ENCODE assay signal across 8 cellular contexts in genomic region chr19:13051581-13052165, GRCh38. TPM values are rescaled to one million over a fixed set of nuclear protein-coding genes. Genes with fewer than 3 reads are reported as not detected.
DNase-seq lines count a peak whose midpoint lies in the region; ATAC-seq, FAIRE-seq and TF ChIP-seq lines count a peak whose summit lies in the region.

No MANE protein-coding gene starts in this region.

- DNase-seq in CD14-positive monocyte (ENCODE audit: low spot score) (no peak), SK-N-MC (ENCODE audit: low read depth, low spot score) (no peak), esophagus muscularis mucosa (ENCODE audit: extremely low spot score) (no peak), pancreas (peak in 5 of 6 donors; percentile 59 to 85 (median 63)), NCI-H446 treated with DMSO at 0.1 percent for 48 hours (lab: John Stamatoyannopoulos, UW) (no peak)

- H3K36me3 ChIP-seq in HUES64 (ENCODE audit: insufficient read depth, low read length) (no peaks in the 10 kb centered on the region), SK-N-MC (ENCODE audit: insufficient read depth, low read length) (no peaks in the 10 kb centered on the region; the same call in 1 of the 2 replicates), esophagus muscularis mucosa (no peaks in the 10 kb centered on the region), pancreas (no peaks in the 10 kb centered on the region)

- TF ChIP-seq CTCF in CD14-positive monocyte (IDR thresholded peaks at IDR 0.05) (no peak), esophagus muscularis mucosa (IDR thresholded peaks at IDR 0.05) (no peak), pancreas (IDR thresholded peaks at IDR 0.05) (no peak)

- under 1% methylated on average over 23 of the region's 23 CpGs for WGBS in HUES64
- WGBS in esophagus muscularis mucosa, result 4% methylated on average over 22 of the region's 23 CpGs
- WGBS in pancreas, 2 donors, result 2% methylated on average over 23 of the region's 23 CpGs

- H3K9me3 ChIP-seq in HUES64 (ENCODE audit: insufficient read depth, low read depth, low read length) (no peaks in the 10 kb centered on the region), SK-N-MC (ENCODE audit: low read depth, low read length) (no peaks in the 10 kb centered on the region), esophagus muscularis mucosa (no peaks in the 10 kb centered on the region), pancreas (no peaks in the 10 kb centered on the region)

- no peak for FAIRE-seq in pancreas (lab: Jason Lieb, UNC)

- peaks cover 36% of the 10 kb centered on the region for H3K4me1 ChIP-seq in HUES64 (ENCODE audit: insufficient read depth, low read length)
- peaks cover 81 to 98% (median 90%) of the 10 kb centered on the region in 4 donors for H3K4me1 ChIP-seq in esophagus muscularis mucosa
- H3K4me1 ChIP-seq in pancreas, result peaks cover 12 to 40% (median 28%) of the 10 kb centered on the region in 3 donors

- TF ChIP-seq POLR2A in esophagus muscularis mucosa (IDR thresholded peaks at IDR 0.05; ENCODE audit: low read depth), result no peak

- peaks cover 99% of the 10 kb centered on the region for H3K27me3 ChIP-seq in HUES64 (ENCODE audit: insufficient read depth, low read length)
- no peaks in the 10 kb centered on the region for H3K27me3 ChIP-seq in esophagus muscularis mucosa
- no peaks in the 10 kb centered on the region for H3K27me3 ChIP-seq in pancreas

- no peak for TF ChIP-seq EP300 in esophagus muscularis mucosa (IDR thresholded peaks at IDR 0.05)

- intact Hi-C loops in CD14-positive monocyte (cut with micrococcal nuclease), result no loop called here
- intact Hi-C loops in esophagus muscularis mucosa (cut with DNase I), result no loop called here
- intact Hi-C loops in pancreas (cut with DNase I), result no loop called here

- peak overlapping the region; percentile 35 to 79 for H3K4me3 Mint-ChIP-seq in CD14-positive monocyte

- peak; percentile 57 to 81 (median 78) for ATAC-seq in pancreas
- ATAC-seq in GM21825 (IDR thresholded peaks at IDR 0.05; ENCODE audit: unreplicated experiment), result no peak
- ATAC-seq in GM18870 (IDR thresholded peaks at IDR 0.05; ENCODE audit: unreplicated experiment), result no peak

- H3K27me3 Mint-ChIP-seq in CD14-positive monocyte (ENCODE audit: low read depth in 3 of 3), result peaks cover 16 to 32% (median 18%) of the 10 kb centered on the region in 3 donors

- peaks cover 15% of the 10 kb centered on the region for H3K4me1 Mint-ChIP-seq in CD14-positive monocyte

- H3K27ac Mint-ChIP-seq in CD14-positive monocyte, result no peak overlapping the region

- peaks cover 0 to 4% (median 0%) of the 10 kb centered on the region in 7 donors for H3K9me3 Mint-ChIP-seq in CD14-positive monocyte

- H3K27ac ChIP-seq in HUES64 (ENCODE audit: low read depth, low read length) (no peak overlapping the region), SK-N-MC (peak overlapping the region; percentile 49; the same call in 1 of the 2 replicates), esophagus muscularis mucosa (replicated peaks in 1 of 4) (peak overlapping the region; percentile 97 to 98 (median 98)), pancreas (peak overlapping the region in 3 of 4 donors; percentile 38 to 90 (median 86))

- H3K36me3 Mint-ChIP-seq in CD14-positive monocyte, result no peaks in the 10 kb centered on the region

- peak overlapping the region; percentile 15 for H3K4me3 ChIP-seq in HUES64 (ENCODE audit: low read length)
- peak overlapping the region; percentile 77 for H3K4me3 ChIP-seq in SK-N-MC
- peak overlapping the region; percentile 29 to 33 (median 32) for H3K4me3 ChIP-seq in esophagus muscularis mucosa
- H3K4me3 ChIP-seq in pancreas, result peak overlapping the region in 2 of 4 donors; percentile 0 to 22

- H3K9ac ChIP-seq in HUES64 (ENCODE audit: low read depth, low read length), result no peak overlapping the region
- peak overlapping the region; percentile 49 for H3K9ac ChIP-seq in SK-N-MC (ENCODE audit: insufficient read length)

RNA-seq across cellular contexts. Expression of gene LYL1, which starts 51.0 kb away (rescaled TPM):
- polyA plus RNA-seq in CD14-positive monocyte (10 to 100 TPM; 35.7 to 37.1 TPM), pancreas (1 to 10 TPM; 2.6 to 3.6 TPM)
- 0.50 TPM for polyA plus RNA-seq in HUES64 (2013, experiment 1 of 2)
- 0.95 TPM for polyA plus RNA-seq in HUES64 (2013, experiment 2 of 2)
- total RNA-seq in esophagus muscularis mucosa (10 to 100 TPM; 11.9 to 20.2 (median 17.0) TPM), pancreas (1 to 10 TPM in 4 of 6 donors, under 1 TPM in 2; 0.51 to 5.5 (median 1.7) TPM)

RNA-seq across cellular contexts. Expression of gene NFIX, which starts 56.4 kb away (rescaled TPM):
- polyA plus RNA-seq in CD14-positive monocyte (under 1 TPM; 0.25 to 0.90 TPM), pancreas (10 to 100 TPM in 1 of 2 donors, 1 to 10 TPM in 1; 8.3 to 16.6 TPM)
- polyA plus RNA-seq in HUES64 (2013, experiment 1 of 2), result 0.15 TPM
- 0.06 TPM for polyA plus RNA-seq in HUES64 (2013, experiment 2 of 2)
- total RNA-seq in esophagus muscularis mucosa (100 to 1,000 TPM in 1 of 4 donors, 10 to 100 TPM in 3; 56.0 to 154 (median 79.4) TPM), pancreas (10 to 100 TPM; 30.9 to 45.1 (median 36.0) TPM)

Comparison
In these comparisons a context has a peak if more than half of its experiments do, and no peak if none do; other contexts are left out.
1. DNase-seq: peak in pancreas (5 of 6); none in CD14-positive monocyte (single experiment), SK-N-MC (single experiment), esophagus muscularis mucosa (single experiment) and NCI-H446 treated with DMSO at 0.1 percent for 48 hours (single experiment).
2. ATAC-seq: peak in pancreas (4 of 4); none in GM21825 (single experiment) and GM18870 (single experiment).